17 cellular contexts compared by ENCODE assay signal in the genomic region with DNA sequence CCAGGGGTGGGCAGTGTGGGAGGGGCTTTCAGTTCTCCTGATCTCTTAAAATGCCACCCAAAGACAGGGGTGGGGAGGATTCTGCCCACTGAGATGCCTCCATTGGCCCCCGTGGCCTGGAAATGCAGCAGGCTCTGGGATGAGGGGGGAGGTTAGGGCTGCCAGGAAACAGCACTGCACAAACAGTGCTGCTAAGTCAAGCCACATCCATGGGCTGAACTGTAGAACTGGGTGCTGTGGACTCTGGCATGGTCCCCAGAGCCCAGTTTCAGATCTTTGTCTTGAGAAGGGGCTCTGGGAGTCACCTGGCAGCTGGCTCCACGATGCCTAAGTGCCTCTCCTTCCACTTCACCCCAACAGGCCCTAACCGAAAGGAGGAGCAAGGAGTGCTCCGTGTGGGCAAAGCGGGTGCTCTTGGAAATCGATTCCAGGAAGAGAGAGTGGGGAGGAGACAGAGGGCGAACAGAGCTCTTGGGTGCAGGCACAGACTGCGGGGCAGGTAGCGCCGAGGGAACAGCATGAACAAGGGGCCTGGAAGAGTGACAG. TPM values are rescaled to one million over a fixed set of nuclear protein-coding genes. Genes with fewer than 3 reads are reported as not detected.
DNase-seq lines count a peak whose midpoint lies in the region; ATAC-seq and TF ChIP-seq lines count a peak whose summit lies in the region.
"Had no signal": no experiment of that assay in that cellular context is flagged by ENCODE, and none has a peak within 500 bp of the region (broad histone marks: within the 10 kb centered on the region; RNA-seq: fewer than 3 reads in every experiment).

No MANE protein-coding gene starts in this region.

- peaks cover 21% of the 10 kb centered on the region for H3K4me1 Mint-ChIP-seq in activated T-helper 17 cell treated with anti-CD3 and anti-CD28 coated beads, Interleukin-2, amount 50 U/mL, for 72 hours
- H3K4me1 Mint-ChIP-seq in chondrocyte (ENCODE audit: low read depth) = no peaks in the 10 kb centered on the region
- H3K4me1 Mint-ChIP-seq in WTC11 = 0 out of 2 replicates have a peak, but pooled peaks cover 7% of the 10 kb centered on the region

- no peaks in the 10 kb centered on the region for H3K36me3 ChIP-seq in lower lobe of right lung
- H3K36me3 ChIP-seq: BE2C had no signal

- CTCF ChIA-PET in WTC11 (lab: Charles Lee) = no interaction called here

- no peak overlapping the region for H3K4me3 ChIP-seq in lower lobe of right lung
- H3K4me3 ChIP-seq: A549, GM12878, GM23248 had no signal

- H3K36me3 Mint-ChIP-seq in activated T-helper 17 cell treated with anti-CD3 and anti-CD28 coated beads, Interleukin-2, amount 50 U/mL, for 72 hours (ENCODE audit: low read depth) = no peaks in the 10 kb centered on the region
- H3K36me3 Mint-ChIP-seq in chondrocyte (ENCODE audit: low read depth) (peaks cover 2% of the 10 kb centered on the region), WTC11 (no peaks in the 10 kb centered on the region)
- H3K36me3 Mint-ChIP-seq: CD8-positive, alpha-beta T cell had no signal

- intact Hi-C loops in lower lobe of right lung (cut with DNase I) = no loop called here

- H3K27ac Mint-ChIP-seq in activated T-helper 17 cell treated with anti-CD3 and anti-CD28 coated beads, Interleukin-2, amount 50 U/mL, for 72 hours = peak overlapping the region; percentile 67
- H3K27ac Mint-ChIP-seq in chondrocyte (ENCODE audit: unreplicated experiment) (no peak overlapping the region), WTC11 (no peak overlapping the region)
- H3K27ac Mint-ChIP-seq: CD8-positive, alpha-beta T cell had no signal

- H3K4me3 Mint-ChIP-seq in activated T-helper 17 cell treated with anti-CD3 and anti-CD28 coated beads, Interleukin-2, amount 50 U/mL, for 72 hours = no peak overlapping the region
- H3K4me3 Mint-ChIP-seq in chondrocyte (ENCODE audit: unreplicated experiment) = no peak overlapping the region
- no peak overlapping the region for H3K4me3 Mint-ChIP-seq in WTC11
- H3K4me3 Mint-ChIP-seq: CD8-positive, alpha-beta T cell; IgD-negative memory B cell had no signal

- no peaks in the 10 kb centered on the region for H3K4me1 ChIP-seq in lower lobe of right lung

- H3K27me3 Mint-ChIP-seq in activated T-helper 17 cell treated with anti-CD3 and anti-CD28 coated beads, Interleukin-2, amount 50 U/mL, for 72 hours = peaks cover 5% of the 10 kb centered on the region
- H3K27me3 Mint-ChIP-seq in chondrocyte (ENCODE audit: low read depth) = peaks cover 41% of the 10 kb centered on the region
- H3K27me3 Mint-ChIP-seq in WTC11 (ENCODE audit: low read depth) = no peaks in the 10 kb centered on the region

- no peak for TF ChIP-seq CTCF in chondrocyte (IDR thresholded peaks at IDR 0.05)
- no peak for TF ChIP-seq CTCF in lower lobe of right lung (IDR thresholded peaks at IDR 0.05)
- no peak for TF ChIP-seq CTCF in WTC11 (IDR thresholded peaks at IDR 0.05)

- H3K27ac ChIP-seq in lower lobe of right lung = peak overlapping the region; percentile 53
- H3K27ac ChIP-seq: A549, C4-2B, GM23248 had no signal

- no peaks in the 10 kb centered on the region for H3K9me3 ChIP-seq in lower lobe of right lung
- H3K9me3 ChIP-seq: A549, BE2C had no signal

- H3K27me3 ChIP-seq in lower lobe of right lung (ENCODE audit: low read depth) = no peaks in the 10 kb centered on the region
- H3K27me3 ChIP-seq: BE2C had no signal

- POLR2A ChIA-PET in WTC11 (lab: Charles Lee) = no interaction called here

- no peaks in the 10 kb centered on the region for H3K9me3 Mint-ChIP-seq in activated T-helper 17 cell treated with anti-CD3 and anti-CD28 coated beads, Interleukin-2, amount 50 U/mL, for 72 hours
- H3K9me3 Mint-ChIP-seq in chondrocyte (ENCODE audit: low read depth) (no peaks in the 10 kb centered on the region), WTC11 (no peaks in the 10 kb centered on the region)
- H3K9me3 Mint-ChIP-seq: CD8-positive, alpha-beta T cell; IgD-negative memory B cell had no signal

- peak; percentile 40 for DNase-seq in chondrocyte (ENCODE audit: low spot score)
- peak; percentile 59 for DNase-seq in lower lobe of right lung
- DNase-seq in WTC11 (ENCODE audit: low spot score) = no peak
- no peak for DNase-seq in central memory CD4-positive, alpha-beta T cell
- DNase-seq: BE2C; CD8-positive, alpha-beta T cell; COR-L47; DMS79; GM23248 had no signal

- no peak for ATAC-seq in activated T-helper 17 cell treated with anti-CD3 and anti-CD28 coated beads, Interleukin-2, amount 50 U/mL, for 72 hours (replicated peaks)
- ATAC-seq in lower lobe of right lung (peak; percentile 79 to 87), WTC11 (no peak), HG03045 (IDR thresholded peaks at IDR 0.05; ENCODE audit: unreplicated experiment) (no peak)
- ATAC-seq: A549; CD8-positive, alpha-beta T cell; GM12878 had no signal

TF ChIP-seq in WTC11, 78 proteins besides CTCF, POLR2A, EP300 and RAD21:
- TF ChIP-seq, protein P1, sequence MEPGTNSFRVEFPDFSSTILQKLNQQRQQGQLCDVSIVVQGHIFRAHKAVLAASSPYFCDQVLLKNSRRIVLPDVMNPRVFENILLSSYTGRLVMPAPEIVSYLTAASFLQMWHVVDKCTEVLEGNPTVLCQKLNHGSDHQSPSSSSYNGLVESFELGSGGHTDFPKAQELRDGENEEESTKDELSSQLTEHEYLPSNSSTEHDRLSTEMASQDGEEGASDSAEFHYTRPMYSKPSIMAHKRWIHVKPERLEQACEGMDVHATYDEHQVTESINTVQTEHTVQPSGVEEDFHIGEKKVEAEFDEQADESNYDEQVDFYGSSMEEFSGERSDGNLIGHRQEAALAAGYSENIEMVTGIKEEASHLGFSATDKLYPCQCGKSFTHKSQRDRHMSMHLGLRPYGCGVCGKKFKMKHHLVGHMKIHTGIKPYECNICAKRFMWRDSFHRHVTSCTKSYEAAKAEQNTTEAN (CRISPR knock-in tag; IDR thresholded peaks at IDR 0.05) = no peak
- TF ChIP-seq SP1 (CRISPR knock-in tag; conservative IDR thresholded peaks at IDR 0.05) = no peak
- TF ChIP-seq, protein P2, sequence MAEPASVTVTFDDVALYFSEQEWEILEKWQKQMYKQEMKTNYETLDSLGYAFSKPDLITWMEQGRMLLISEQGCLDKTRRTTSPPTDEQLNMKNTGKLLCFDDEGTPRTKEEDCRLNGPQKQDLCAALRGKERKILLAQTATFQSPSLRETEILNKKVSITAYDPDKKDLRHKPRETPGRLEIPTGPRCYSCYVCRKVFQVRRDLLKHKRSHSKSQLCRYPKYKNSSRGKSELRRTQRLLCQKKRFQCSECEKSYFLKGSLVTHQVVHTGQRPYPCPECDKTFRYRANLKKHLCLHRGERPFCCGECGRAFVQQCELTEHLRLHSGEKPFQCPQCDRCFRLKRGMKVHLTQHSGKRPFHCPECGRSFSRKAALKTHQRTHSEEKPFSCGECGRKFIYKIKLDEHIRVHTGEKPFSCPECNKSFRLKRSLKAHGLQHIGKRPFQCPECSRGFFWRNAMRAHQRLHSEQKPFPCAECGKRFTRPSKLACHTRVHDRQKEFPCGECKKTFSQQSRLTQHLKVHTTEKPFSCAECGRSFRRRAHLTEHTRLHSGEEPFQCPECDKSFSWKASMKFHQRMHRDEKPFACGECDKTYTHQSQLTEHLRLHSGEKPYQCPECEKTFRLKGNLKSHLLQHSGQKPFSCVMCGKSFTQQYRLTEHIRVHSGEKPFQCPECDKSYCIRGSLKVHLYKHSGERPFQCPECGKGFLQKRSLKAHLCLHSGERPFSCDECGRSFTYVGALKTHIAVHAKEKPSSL (CRISPR knock-in tag; conservative IDR thresholded peaks at IDR 0.05) = no peak
- no peak for TF ChIP-seq OVOL2 (CRISPR knock-in tag; IDR thresholded peaks at IDR 0.05; ENCODE audit: borderline replicate concordance)
- TF ChIP-seq NR2C2 (CRISPR knock-in tag; IDR thresholded peaks at IDR 0.05) = no peak
- no peak for TF ChIP-seq JAZF1 (CRISPR knock-in tag; IDR thresholded peaks at IDR 0.05)
- no peak for TF ChIP-seq IRF2 (CRISPR knock-in tag; IDR thresholded peaks at IDR 0.05; ENCODE audit: borderline replicate concordance, low read depth)
- TF ChIP-seq ZNF396 (CRISPR knock-in tag; IDR thresholded peaks at IDR 0.05; ENCODE audit: borderline replicate concordance) = no peak
- TF ChIP-seq ESRRA (CRISPR knock-in tag; IDR thresholded peaks at IDR 0.05; ENCODE audit: borderline replicate concordance) = no peak
- TF ChIP-seq GTF2I (CRISPR knock-in tag; conservative IDR thresholded peaks at IDR 0.05) = no peak

RNA-seq across cellular contexts. Expression of a gene that starts 7.8 kb away (rescaled TPM):
- under 1 TPM in 1 of 2 donors, not detected in 1; 0.13 TPM for total RNA-seq in activated T-helper 17 cell treated with anti-CD3 and anti-CD28 coated beads, Interleukin-2, amount 50 U/mL, for 72 hours
- not detected in 3 replicates for total RNA-seq in chondrocyte
- total RNA-seq in lower lobe of right lung = 1.1 TPM
- total RNA-seq in WTC11 (2021) = 0.02 TPM in 1 of 3 replicates, not detected in the others
- total RNA-seq: CD8-positive, alpha-beta T cell; G401; GM23248; HT1080 had no signal

RNA-seq across cellular contexts. Expression of a gene that starts 40.7 kb away (rescaled TPM):
- 10 to 100 TPM; 51.0 to 56.3 TPM for total RNA-seq in activated T-helper 17 cell treated with anti-CD3 and anti-CD28 coated beads, Interleukin-2, amount 50 U/mL, for 72 hours
- total RNA-seq in chondrocyte (23.2 to 23.9 TPM (median 23.8 TPM) in 3 replicates), lower lobe of right lung (35.0 TPM), WTC11 (2021) (20.8 to 23.9 TPM (median 21.3 TPM) in 3 replicates)

Comparison
In these comparisons a context has a peak if more than half of its experiments do, and no peak if none do; other contexts are left out.
1. ATAC-seq: peak in lower lobe of right lung (2 of 2); none in activated T-helper 17 cell treated with anti-CD3 and anti-CD28 coated beads, Interleukin-2, amount 50 U/mL, for 72 hours (single experiment), WTC11 (single experiment) and HG03045 (single experiment).
2. DNase-seq: peak in chondrocyte (single experiment) and lower lobe of right lung (single experiment); none in WTC11 (single experiment) and central memory CD4-positive, alpha-beta T cell (single experiment).